6 cellular contexts compared by ENCODE assay signal in genomic region chr11:112182867-112183266, GRCh38. TPM values are rescaled to one million over a fixed set of nuclear protein-coding genes. Genes with fewer than 3 reads are reported as not detected.
"Had no signal": no experiment of that assay in that cellular context is flagged by ENCODE, and none has a peak within 500 bp of the region (broad histone marks: within the 10 kb centered on the region; RNA-seq: fewer than 3 reads in every experiment).

No MANE protein-coding gene starts in this region.

- FAIRE-seq: G401.6, GM12892, GM18507 had no signal

- DNase-seq: GDM1, GF-D8 had no signal

RNA-seq across cellular contexts. Expression of gene BCO2, which starts 7.6 kb away (rescaled TPM):
- total RNA-seq: G401 had no signal

RNA-seq across cellular contexts. Expression of gene TEX12, which starts 15.7 kb away (rescaled TPM):
- total RNA-seq: G401 had no signal

RNA-seq across cellular contexts. Expression of gene IL18, which starts 19.0 kb away (rescaled TPM):
- total RNA-seq: G401 had no signal
